1 cellular context compared by ENCODE assay signal in the genomic region with DNA sequence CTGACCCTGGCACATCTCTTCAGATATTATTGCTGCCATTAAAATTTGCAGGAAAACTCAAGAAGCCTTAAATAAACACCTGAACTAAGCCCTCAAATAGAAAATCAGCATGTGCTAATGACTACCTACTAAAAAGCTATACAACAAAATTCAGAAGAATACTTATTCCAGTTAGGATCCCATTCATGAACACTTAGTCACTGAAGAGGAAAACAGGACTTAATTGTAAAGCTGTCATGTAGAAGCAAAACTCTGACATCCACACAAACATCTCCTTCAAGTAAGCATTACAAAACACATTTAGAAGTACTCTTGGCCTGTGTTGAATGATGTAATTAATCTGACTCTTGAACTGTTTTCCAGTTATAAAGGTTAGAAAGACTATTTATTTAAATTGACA.
TF ChIP-seq lines count a peak whose summit lies in the region.

No MANE protein-coding gene starts in this region.

TF ChIP-seq in IMR-90, 13 proteins besides CTCF, POLR2A, EP300 and RAD21 (continued from another document):
- TF ChIP-seq, protein P1, sequence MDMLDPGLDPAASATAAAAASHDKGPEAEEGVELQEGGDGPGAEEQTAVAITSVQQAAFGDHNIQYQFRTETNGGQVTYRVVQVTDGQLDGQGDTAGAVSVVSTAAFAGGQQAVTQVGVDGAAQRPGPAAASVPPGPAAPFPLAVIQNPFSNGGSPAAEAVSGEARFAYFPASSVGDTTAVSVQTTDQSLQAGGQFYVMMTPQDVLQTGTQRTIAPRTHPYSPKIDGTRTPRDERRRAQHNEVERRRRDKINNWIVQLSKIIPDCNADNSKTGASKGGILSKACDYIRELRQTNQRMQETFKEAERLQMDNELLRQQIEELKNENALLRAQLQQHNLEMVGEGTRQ (IDR thresholded peaks at IDR 0.05; ENCODE audit: low read depth, low read length), result no peak
- TF ChIP-seq CHD1 (IDR thresholded peaks at IDR 0.05; ENCODE audit: low read depth, low read length) (no peak), MAFK (IDR thresholded peaks at IDR 0.05; ENCODE audit: low read depth, low read length) (no peak), RCOR1 (IDR thresholded peaks at IDR 0.05; ENCODE audit: insufficient replicate concordance, low read length) (no peak), FOS (IDR thresholded peaks at IDR 0.05; ENCODE audit: low read depth, low read length) (no peak), MXI1 (IDR thresholded peaks at IDR 0.05; ENCODE audit: borderline replicate concordance, low read depth, low read length) (no peak), SMC3 (IDR thresholded peaks at IDR 0.05; ENCODE audit: low read depth, low read length) (no peak), CEBPB (IDR thresholded peaks at IDR 0.05; ENCODE audit: low read depth, low read length) (no peak), MAZ (IDR thresholded peaks at IDR 0.05; ENCODE audit: borderline replicate concordance, low read depth, low read length) (no peak), BHLHE40 (IDR thresholded peaks at IDR 0.05; ENCODE audit: low read depth, low read length) (no peak), RFX5 (IDR thresholded peaks at IDR 0.05; ENCODE audit: low read depth, low read length) (no peak)
- TF ChIP-seq, protein P2, sequence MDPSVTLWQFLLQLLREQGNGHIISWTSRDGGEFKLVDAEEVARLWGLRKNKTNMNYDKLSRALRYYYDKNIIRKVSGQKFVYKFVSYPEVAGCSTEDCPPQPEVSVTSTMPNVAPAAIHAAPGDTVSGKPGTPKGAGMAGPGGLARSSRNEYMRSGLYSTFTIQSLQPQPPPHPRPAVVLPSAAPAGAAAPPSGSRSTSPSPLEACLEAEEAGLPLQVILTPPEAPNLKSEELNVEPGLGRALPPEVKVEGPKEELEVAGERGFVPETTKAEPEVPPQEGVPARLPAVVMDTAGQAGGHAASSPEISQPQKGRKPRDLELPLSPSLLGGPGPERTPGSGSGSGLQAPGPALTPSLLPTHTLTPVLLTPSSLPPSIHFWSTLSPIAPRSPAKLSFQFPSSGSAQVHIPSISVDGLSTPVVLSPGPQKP (IDR thresholded peaks at IDR 0.05; ENCODE audit: borderline replicate concordance, low read depth, low read length), result no peak
TF ChIP-seq in IMR-90: peak in this region for 0.
